ENCODE assay signal across 9 cellular contexts in genomic region chr16:55944377-55944802, GRCh38.
A peak's percentile ranks its signal among the peaks of the same experiment; 100 is the strongest.
DNase-seq lines count a peak whose midpoint lies in the region; ATAC-seq, FAIRE-seq and TF ChIP-seq lines count a peak whose summit lies in the region.
"Had no signal": no experiment of that assay in that cellular context is flagged by ENCODE, and none has a peak within 500 bp of the region (broad histone marks: within the 10 kb centered on the region; RNA-seq: fewer than 3 reads in every experiment).

No MANE protein-coding gene starts in this region.

- no peak overlapping the region for H3K4me2 ChIP-seq in mesenchymal stem cell (ENCODE audit: low read length, poor library complexity, severe bottlenecking)

- H3K9ac ChIP-seq in endodermal cell (ENCODE audit: extremely low read depth, low read length, poor library complexity, severe bottlenecking) (no peak overlapping the region), mesenchymal stem cell (ENCODE audit: low read length) (peak overlapping the region; percentile 46)

- no peak overlapping the region for H3K23ac ChIP-seq in mesenchymal stem cell (ENCODE audit: low read length in 2 of 2)

- no peaks in the 10 kb centered on the region for H3K27me3 Mint-ChIP-seq in endodermal cell (ENCODE audit: insufficient read depth)

- peak; percentile 91 for TF ChIP-seq CTCF in endodermal cell (conservative IDR thresholded peaks at IDR 0.05)

- no peak overlapping the region for H3K27ac Mint-ChIP-seq in endodermal cell
- H3K27ac Mint-ChIP-seq: stimulated activated naive CD8-positive, alpha-beta T cell treated with anti-CD3 and anti-CD28 coated beads, Interleukin-15, Interleukin-2, amounts not matched to agents 100 ng/mL and 50 ng/mL, for 24 hours had no signal

- no peak overlapping the region for H2AFZ ChIP-seq in mesenchymal stem cell (ENCODE audit: low read depth, low read length)

- no peaks in the 10 kb centered on the region for H3K36me3 ChIP-seq in endodermal cell (ENCODE audit: control insufficient read depth, insufficient read depth, low read length)
- H3K36me3 ChIP-seq in mesenchymal stem cell (ENCODE audit: control insufficient read depth in 1 of 2, insufficient read depth in 2 of 2, low read depth in 1 of 2, low read length in 2 of 2), result no peaks in the 10 kb centered on the region

- H2AK5ac ChIP-seq in mesenchymal stem cell (ENCODE audit: low read length, severe bottlenecking), result no peak overlapping the region

- no peak overlapping the region for H3K4me3 Mint-ChIP-seq in endodermal cell
- H3K4me3 Mint-ChIP-seq: stimulated activated naive CD8-positive, alpha-beta T cell treated with anti-CD3 and anti-CD28 coated beads, Interleukin-15, Interleukin-2, amounts not matched to agents 100 ng/mL and 50 ng/mL, for 24 hours had no signal

- no peak overlapping the region for H3K14ac ChIP-seq in mesenchymal stem cell (ENCODE audit: low read length in 2 of 2)

- no peak overlapping the region for H4K8ac ChIP-seq in mesenchymal stem cell (ENCODE audit: low read length)

- H4K91ac ChIP-seq in mesenchymal stem cell (ENCODE audit: low read length), result no peak overlapping the region

- H3K4me3 ChIP-seq in endodermal cell (ENCODE audit: low read length) (no peak overlapping the region), mesenchymal stem cell (ENCODE audit: insufficient read depth in 1 of 2, low read depth in 1 of 2, low read length in 2 of 2) (no peak overlapping the region)

- H3K36me3 Mint-ChIP-seq in endodermal cell (ENCODE audit: low read depth), result no peaks in the 10 kb centered on the region

- H3K4me1 ChIP-seq in endodermal cell (ENCODE audit: control insufficient read depth, insufficient read depth, low read length) (no peaks in the 10 kb centered on the region), mesenchymal stem cell (ENCODE audit: control insufficient read depth, insufficient read depth, low read depth, low read length) (no peaks in the 10 kb centered on the region)

- no peak overlapping the region for H2BK15ac ChIP-seq in mesenchymal stem cell (ENCODE audit: low read depth, poor library complexity, severe bottlenecking)

- peak; percentile 4 for FAIRE-seq in GM19239 (lab: Jason Lieb, UNC)

- H3K18ac ChIP-seq in mesenchymal stem cell (ENCODE audit: low read depth in 1 of 2, low read length in 2 of 2), result no peak overlapping the region

- peaks cover 14% of the 10 kb centered on the region for H3K27me3 ChIP-seq in endodermal cell (ENCODE audit: control insufficient read depth, insufficient read depth, low read length, poor library complexity, severe bottlenecking)
- peaks cover 9 to 35% of the 10 kb centered on the region in 2 experiments for H3K27me3 ChIP-seq in mesenchymal stem cell (ENCODE audit: control insufficient read depth in 1 of 2, insufficient read depth in 1 of 2, low read length in 2 of 2)

- peaks cover 12% of the 10 kb centered on the region for H3K4me1 Mint-ChIP-seq in endodermal cell

- no peak for ATAC-seq in HG02588 (IDR thresholded peaks at IDR 0.05; ENCODE audit: unreplicated experiment)

- H2BK5ac ChIP-seq in mesenchymal stem cell (ENCODE audit: low read depth, low read length, poor library complexity, severe bottlenecking), result no peak overlapping the region

- H3K27ac ChIP-seq in endodermal cell (ENCODE audit: low read depth, low read length) (no peak overlapping the region), mesenchymal stem cell (ENCODE audit: low read length, poor library complexity, severe bottlenecking) (no peak overlapping the region)

- 53 to 54% methylated on average over 7 to 8 of the region's 8 CpGs for WGBS in endodermal cell (ENCODE audit: insufficient coverage in 1 of 2, insufficient read length in 1 of 2), 2 experiments
- WGBS in mesenchymal stem cell, result 50% methylated on average over 7 of the region's 8 CpGs

- H3K9me3 Mint-ChIP-seq in endodermal cell, result peaks cover 1% of the 10 kb centered on the region

- H3K9me3 ChIP-seq in endodermal cell (ENCODE audit: control insufficient read depth, low read length) (peaks cover 6% of the 10 kb centered on the region), mesenchymal stem cell (ENCODE audit: control insufficient read depth, low read length) (no peaks in the 10 kb centered on the region)

- H2BK120ac ChIP-seq in mesenchymal stem cell (ENCODE audit: low read depth, low read length), result no peak overlapping the region

- no peak overlapping the region for H3K4ac ChIP-seq in mesenchymal stem cell (ENCODE audit: low read depth in 1 of 2, low read length in 2 of 2)

- peak; percentile 77 for DNase-seq in AG08395 (ENCODE audit: low spot score)
- peak; percentile 33 for DNase-seq in GM19239 (ENCODE audit: insufficient read length, low spot score)
- peak; percentile 79 for DNase-seq in NCI-H2171 treated with DMSO at 0.1 percent for 48 hours (lab: John Stamatoyannopoulos, UW)
- DNase-seq in activated CD8-positive, alpha-beta memory T cell treated with anti-CD3 and anti-CD28 coated beads for 24 hours, result peak; percentile 78
- DNase-seq in endodermal cell, result peak; percentile 92
- DNase-seq in mesenchymal stem cell, result peak; percentile 59
- DNase-seq in stimulated activated CD8-positive, alpha-beta memory T cell treated with anti-CD3 and anti-CD28 coated beads, Interleukin-15, amount 100 ng/mL, for 24 hours (ENCODE audit: low read depth), result peak; percentile 13

- no peak overlapping the region for H2BK12ac ChIP-seq in mesenchymal stem cell (ENCODE audit: low read length in 2 of 2)

- no peaks in the 10 kb centered on the region for H3K79me1 ChIP-seq in mesenchymal stem cell (replicated peaks; ENCODE audit: low read length, poor library complexity, severe bottlenecking)

Comparison
In these comparisons a context has a peak if more than half of its experiments do, and no peak if none do; other contexts are left out.
1. DNase-seq: peak in every context shown above with its lines; median percentile 92 in endodermal cell; 79 in NCI-H2171 treated with DMSO at 0.1 percent for 48 hours; 78 in activated CD8-positive, alpha-beta memory T cell treated with anti-CD3 and anti-CD28 coated beads for 24 hours; 77 in AG08395; 59 in mesenchymal stem cell; 33 in GM19239; 13 in stimulated activated CD8-positive, alpha-beta memory T cell treated with anti-CD3 and anti-CD28 coated beads, Interleukin-15, amount 100 ng/mL, for 24 hours.